ENCODE assay signal across 18 cellular contexts in the genomic region with DNA sequence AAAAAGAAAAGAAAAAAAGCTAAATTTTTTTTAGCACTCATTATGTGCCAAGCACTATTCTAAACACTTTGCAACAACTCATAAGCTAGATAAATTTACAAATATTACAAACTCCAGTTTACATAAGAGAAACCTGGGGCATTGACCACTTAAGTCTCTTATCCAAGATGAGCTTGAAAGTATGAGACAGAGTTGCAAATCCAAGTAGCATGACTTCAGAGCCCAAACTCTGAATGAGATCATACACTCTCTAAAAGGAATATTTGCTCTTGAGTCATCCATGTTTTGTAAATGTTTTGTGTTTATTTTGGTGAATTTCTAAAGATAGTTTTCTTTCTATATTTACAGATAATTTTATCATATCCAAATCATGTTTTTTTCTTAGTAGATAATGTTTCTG. TPM values are rescaled to one million over a fixed set of nuclear protein-coding genes. Genes with fewer than 3 reads are reported as not detected.
A peak's percentile ranks its signal among the peaks of the same experiment; 100 is the strongest.
DNase-seq lines count a peak whose midpoint lies in the region; ATAC-seq, FAIRE-seq and TF ChIP-seq lines count a peak whose summit lies in the region.
"Had no signal": no experiment of that assay in that cellular context is flagged by ENCODE, and none has a peak within 500 bp of the region (broad histone marks: within the 10 kb centered on the region; RNA-seq: fewer than 3 reads in every experiment).

No MANE protein-coding gene starts in this region.

- intact Hi-C loops in colonic mucosa (cut with DNase I), result no loop called here

- TF ChIP-seq CTCF in AG10803 (conservative IDR thresholded peaks at IDR 0.05; ENCODE audit: low read length), result no peak
- TF ChIP-seq CTCF in brain microvascular endothelial cell (IDR thresholded peaks at IDR 0.05; ENCODE audit: low read depth, low read length, missing control alignments), result no peak
- no peak for TF ChIP-seq CTCF in colonic mucosa (IDR thresholded peaks at IDR 0.05)

- in situ Hi-C loops in brain microvascular endothelial cell (cut with HindIII; ENCODE audit: low pct_ligation_motif_present, low sequenced_read_pairs), result no loop called here

- no peaks in the 10 kb centered on the region for H3K9me3 ChIP-seq in colonic mucosa
- H3K9me3 ChIP-seq: heart left ventricle, vagina had no signal

- H3K27ac ChIP-seq in brain microvascular endothelial cell (no peak overlapping the region), colonic mucosa (no peak overlapping the region)
- H3K27ac ChIP-seq: coronary artery, heart left ventricle, neural progenitor cell, vagina had no signal

- no peak for ATAC-seq in HG03108 (IDR thresholded peaks at IDR 0.05; ENCODE audit: unreplicated experiment)
- ATAC-seq: heart left ventricle had no signal

- DNase-seq in AG10803 (ENCODE audit: low read depth), result peak; percentile 54
- DNase-seq in HS-5 (ENCODE audit: low read depth), result peak; percentile 18
- peak; percentile 32 for DNase-seq in brain microvascular endothelial cell
- no peak for DNase-seq in NCI-H146 (lab: John Stamatoyannopoulos, UW)
- no peak for DNase-seq in colonic mucosa
- no peak for DNase-seq in putamen (ENCODE audit: low spot score)
- DNase-seq: heart left ventricle, SHP77 had no signal

- no peaks in the 10 kb centered on the region for H3K4me1 ChIP-seq in colonic mucosa
- H3K4me1 ChIP-seq: heart left ventricle, neural progenitor cell, vagina had no signal

- H3K9ac ChIP-seq in colonic mucosa (ENCODE audit: low read depth in 2 of 2, low read length in 2 of 2), result no peak overlapping the region
- H3K9ac ChIP-seq: neural progenitor cell had no signal

- H3K27me3 ChIP-seq in brain microvascular endothelial cell (replicated peaks) (no peaks in the 10 kb centered on the region), colonic mucosa (no peaks in the 10 kb centered on the region)
- H3K27me3 ChIP-seq: heart left ventricle, neural progenitor cell, vagina had no signal

- peak; percentile 62 for FAIRE-seq in islet of Langerhans (lab: Jason Lieb, UNC)
- FAIRE-seq: D721Med, GM19239, keratinocyte had no signal

- H3K36me3 ChIP-seq in brain microvascular endothelial cell (replicated peaks) (no peaks in the 10 kb centered on the region), colonic mucosa (no peaks in the 10 kb centered on the region)
- H3K36me3 ChIP-seq: heart left ventricle, neural progenitor cell, vagina had no signal

- H3K4me3 ChIP-seq in AG10803 (ENCODE audit: low read length), result no peak overlapping the region
- no peak overlapping the region for H3K4me3 ChIP-seq in brain microvascular endothelial cell (ENCODE audit: low read depth, low read length)
- no peak overlapping the region for H3K4me3 ChIP-seq in colonic mucosa
- H3K4me3 ChIP-seq: coronary artery, heart left ventricle, neural progenitor cell, vagina had no signal

RNA-seq across cellular contexts. Expression of a gene that starts 4.0 kb away (rescaled TPM):
- under 1 TPM in 1 of 2 donors, not detected in 1; 0.37 TPM for total RNA-seq in colonic mucosa
- total RNA-seq: activated T-helper 2 cell treated with anti-CD3 and anti-CD28 coated beads, Interferon-gamma antibody, Interleukin-2, Interleukin-4, amounts not matched to agents 10 μg/mL and 5 μg/mL and 100 μg/mL, durations not matched to agents 14 hours and 24 hours and 36 hours; heart left ventricle; T-helper 1 cell treated with Interleukin-12 subunit alpha and Interleukin-12 subunit beta and Interleukin-4 antibody, amounts not matched to agents 30 ng/mL and 1 ng/mL, for 36 hours had no signal

Comparison
In these comparisons a context has a peak if more than half of its experiments do, and no peak if none do; other contexts are left out.
1. DNase-seq: peak in AG10803 (single experiment), HS-5 (single experiment) and brain microvascular endothelial cell (single experiment); none in NCI-H146 (single experiment), colonic mucosa (single experiment) and putamen (single experiment).